1 cellular context compared by ENCODE assay signal in genomic region chr19:17605761-17606745, GRCh38.
TF ChIP-seq lines count a peak whose summit lies in the region.

No MANE protein-coding gene starts in this region.

TF ChIP-seq in HepG2, 621 proteins besides CTCF, POLR2A, EP300 and RAD21 (continued from another document):
- TF ChIP-seq ZBED4 (CRISPR knock-in tag; IDR thresholded peaks at IDR 0.05; ENCODE audit: borderline replicate concordance) (peak; percentile 75), ATF4 (CRISPR knock-in tag; IDR thresholded peaks at IDR 0.05) (peak in 1 of 2 experiments; percentile 89; a peak in 2 of 4 replicates), MNT (IDR thresholded peaks at IDR 0.05) (no peak), CCAR2 (optimal IDR thresholded peaks at IDR 0.05; ENCODE audit: low read depth, low read length) (no peak), HNF1A (IDR thresholded peaks at IDR 0.05; ENCODE audit: low read depth) (no peak), HNF1A (CRISPR knock-in tag; IDR thresholded peaks at IDR 0.05; ENCODE audit: borderline replicate concordance) (peak; percentile 88), ZNF629 (CRISPR knock-in tag; conservative IDR thresholded peaks at IDR 0.05) (peak; percentile 60), ZSCAN5A (CRISPR knock-in tag; IDR thresholded peaks at IDR 0.05; ENCODE audit: borderline replicate concordance) (peak; percentile 99), MXD1 (CRISPR knock-in tag; IDR thresholded peaks at IDR 0.05) (peak; percentile 98), HOMEZ (CRISPR knock-in tag; IDR thresholded peaks at IDR 0.05; ENCODE audit: low read depth) (0 out of 2 replicates have a peak, but pooled peaks have one; percentile 54), ZNF10 (CRISPR knock-in tag; IDR thresholded peaks at IDR 0.05; ENCODE audit: borderline replicate concordance, low read depth) (no peak), HMG20B (CRISPR knock-in tag; conservative IDR thresholded peaks at IDR 0.05) (no peak), ZNF75D (CRISPR knock-in tag; IDR thresholded peaks at IDR 0.05; ENCODE audit: borderline replicate concordance) (peak; percentile 60; the same call in 1 of the 2 replicates), ZNF713 (CRISPR knock-in tag; IDR thresholded peaks at IDR 0.05) (peak; percentile 65; the same call in 1 of the 2 replicates), HNRNPL (IDR thresholded peaks at IDR 0.05; ENCODE audit: low read depth, low read length) (peak; percentile 70; the same call in 1 of the 2 replicates), ZNF264 (CRISPR knock-in tag; IDR thresholded peaks at IDR 0.05) (no peak), ZNF501 (CRISPR knock-in tag; IDR thresholded peaks at IDR 0.05) (peak; percentile 97), AKAP8 (CRISPR knock-in tag; IDR thresholded peaks at IDR 0.05) (peak; percentile 92), MTA1 (CRISPR knock-in tag; IDR thresholded peaks at IDR 0.05; ENCODE audit: borderline replicate concordance) (peak; percentile 87), MYC (CRISPR knock-in tag; IDR thresholded peaks at IDR 0.05; ENCODE audit: borderline replicate concordance) (peak; percentile 98), TRIM22 (IDR thresholded peaks at IDR 0.05) (no peak), MAX (IDR thresholded peaks at IDR 0.05) (peak; percentile 97), RELA (CRISPR knock-in tag; IDR thresholded peaks at IDR 0.05) (peak; percentile 89), ZNF674 (CRISPR knock-in tag; IDR thresholded peaks at IDR 0.05; ENCODE audit: low read depth) (peak; percentile 40; the same call in 1 of the 2 replicates), ZMYM2 (CRISPR knock-in tag; IDR thresholded peaks at IDR 0.05) (peak; percentile 81; the same call in 1 of the 2 replicates), ZNF562 (CRISPR knock-in tag; IDR thresholded peaks at IDR 0.05; ENCODE audit: borderline replicate concordance) (peak; percentile 75; the same call in 1 of the 2 replicates), STAG1 (CRISPR knock-in tag; IDR thresholded peaks at IDR 0.05) (peak; percentile 62), RCOR2 (CRISPR knock-in tag; IDR thresholded peaks at IDR 0.05) (no peak), ZNF496 (CRISPR knock-in tag; IDR thresholded peaks at IDR 0.05; ENCODE audit: insufficient replicate concordance) (peak; percentile 63), ZBTB38 (CRISPR knock-in tag; IDR thresholded peaks at IDR 0.05) (peak; percentile 98), TCF7 (IDR thresholded peaks at IDR 0.05; ENCODE audit: low read depth) (no peak), CHD4 (IDR thresholded peaks at IDR 0.05; ENCODE audit: borderline replicate concordance, low read length) (no peak)
